11 cellular contexts compared by ENCODE assay signal in the genomic region with DNA sequence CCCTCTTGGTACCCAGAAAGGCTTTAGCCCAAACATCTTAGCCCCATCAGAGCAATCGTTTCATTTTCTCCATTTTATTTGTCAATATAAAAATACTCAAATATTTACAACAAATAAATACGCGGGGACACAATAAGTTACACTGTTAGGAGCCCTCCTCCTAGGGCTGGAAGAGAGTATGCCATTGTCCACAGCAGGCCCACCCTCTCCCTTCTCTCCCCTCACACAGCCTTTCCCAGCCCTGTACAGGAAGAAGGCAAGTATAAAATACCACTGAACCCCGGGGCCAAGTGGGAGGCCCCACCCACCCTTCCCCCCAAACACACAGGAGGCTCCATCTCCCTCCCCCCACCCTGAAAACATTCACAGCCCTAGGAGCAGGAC. TPM values are rescaled to one million over a fixed set of nuclear protein-coding genes. Genes with fewer than 3 reads are reported as not detected.
DNase-seq lines count a peak whose midpoint lies in the region; ATAC-seq and TF ChIP-seq lines count a peak whose summit lies in the region.
"Had no signal": no experiment of that assay in that cellular context is flagged by ENCODE, and none has a peak within 500 bp of the region (broad histone marks: within the 10 kb centered on the region; RNA-seq: fewer than 3 reads in every experiment).

No MANE protein-coding gene starts in this region.

- H3K36me3 ChIP-seq in PC-9 (ENCODE audit: low read depth): peaks cover 27% of the 10 kb centered on the region; the same call in 1 of the 2 replicates

- intact Hi-C loops in PC-9 (cut with micrococcal nuclease; ENCODE audit: unreplicated experiment): loop anchor here (2.0 to 5.0 kb wide), 2 partner anchors 27 to 38 kb away; no protein-coding TSS in a partner anchor

- H3K4me2 ChIP-seq in PC-9: no peak overlapping the region

- H3K9me3 Mint-ChIP-seq in activated T-cell treated with anti-CD3 and anti-CD28 coated beads, Interleukin-2, amount 50 U/mL, for 24 hours: no peaks in the 10 kb centered on the region
- H3K9me3 Mint-ChIP-seq in chondrocyte (ENCODE audit: low read depth) (no peaks in the 10 kb centered on the region), naive B cell (no peaks in the 10 kb centered on the region)
- H3K9me3 Mint-ChIP-seq in activated CD4-positive, alpha-beta memory T cell treated with anti-CD3 and anti-CD28 coated beads, Interleukin-2, amount 10 ng/mL, durations not matched to agents 7 days and 5 days: no peaks in the 10 kb centered on the region

- BruUV-seq in PC-9 (replicated peaks; lab: Mats Ljungman, UMichigan): no TSS peak

- no peaks in the 10 kb centered on the region for H3K9me2 ChIP-seq in PC-9 (ENCODE audit: insufficient read depth)

- peaks cover 4% of the 10 kb centered on the region; the same call in 1 of the 2 replicates for H4K20me1 ChIP-seq in PC-9 (ENCODE audit: insufficient read depth)

- peaks cover 36% of the 10 kb centered on the region for H3K4me1 Mint-ChIP-seq in activated T-cell treated with anti-CD3 and anti-CD28 coated beads, Interleukin-2, amount 50 U/mL, for 24 hours (ENCODE audit: low read depth)
- peaks cover 30% of the 10 kb centered on the region for H3K4me1 Mint-ChIP-seq in chondrocyte (ENCODE audit: low read depth)
- H3K4me1 Mint-ChIP-seq in naive B cell: peaks cover 15 to 28% (median 25%) of the 10 kb centered on the region in 3 donors
- H3K4me1 Mint-ChIP-seq in activated CD4-positive, alpha-beta memory T cell treated with anti-CD3 and anti-CD28 coated beads, Interleukin-2, amount 10 ng/mL, durations not matched to agents 7 days and 5 days: peaks cover 43% of the 10 kb centered on the region

- H3K4me1 ChIP-seq in PC-9 (replicated peaks; ENCODE audit: insufficient read depth): peaks cover 10% of the 10 kb centered on the region

- H3K27ac Mint-ChIP-seq in activated T-cell treated with anti-CD3 and anti-CD28 coated beads, Interleukin-2, amount 50 U/mL, for 24 hours: no peak overlapping the region
- H3K27ac Mint-ChIP-seq in chondrocyte (ENCODE audit: unreplicated experiment) (peak overlapping the region; percentile 83), naive B cell (peak overlapping the region in 2 of 6 donors; percentile 72 to 90)
- H3K27ac Mint-ChIP-seq in activated CD4-positive, alpha-beta memory T cell treated with anti-CD3 and anti-CD28 coated beads, Interleukin-2, amount 10 ng/mL, durations not matched to agents 7 days and 5 days: no peak overlapping the region

- no peaks in the 10 kb centered on the region for H3K27me3 ChIP-seq in PC-9 (ENCODE audit: insufficient read depth, low read depth)
- H3K27me3 ChIP-seq: pancreas had no signal

- peak overlapping the region; percentile 23 for H3K4me3 Mint-ChIP-seq in activated T-cell treated with anti-CD3 and anti-CD28 coated beads, Interleukin-2, amount 50 U/mL, for 24 hours
- H3K4me3 Mint-ChIP-seq in chondrocyte (ENCODE audit: unreplicated experiment): peak overlapping the region; percentile 72
- peak overlapping the region in 6 of 8 donors; percentile 87 to 94 (median 89) for H3K4me3 Mint-ChIP-seq in naive B cell
- no peak overlapping the region for H3K4me3 Mint-ChIP-seq in activated CD4-positive, alpha-beta memory T cell treated with anti-CD3 and anti-CD28 coated beads, Interleukin-2, amount 10 ng/mL, durations not matched to agents 7 days and 5 days

- H3K27ac ChIP-seq in temporal lobe (ENCODE audit: low read depth, low read length): peak overlapping the region; percentile 75
- no peak overlapping the region for H3K27ac ChIP-seq in PC-9
- H3K27ac ChIP-seq: pancreas had no signal

- H3K79me2 ChIP-seq in PC-9 (ENCODE audit: low read depth): peaks cover 20% of the 10 kb centered on the region; the same call in 1 of the 2 replicates

- peaks cover 15% of the 10 kb centered on the region; the same call in 1 of the 2 replicates for H3F3A ChIP-seq in PC-9 (ENCODE audit: insufficient read depth, low read depth)

- POLR2A ChIA-PET in PC-9 (lab: Charles Lee; ENCODE audit: unreplicated experiment): no interaction called here
- POLR2A ChIA-PET in activated CD4-positive, alpha-beta memory T cell treated with anti-CD3 and anti-CD28 coated beads, Interleukin-2, amount 10 ng/mL, durations not matched to agents 7 days and 5 days (lab: Charles Lee): interaction anchor here (4.8 kb wide), 1 partner anchor 92 kb away, joined by 62 read pairs; no protein-coding TSS in a partner anchor

- TF ChIP-seq CTCF in chondrocyte (IDR thresholded peaks at IDR 0.05) (no peak), PC-9 (conservative IDR thresholded peaks at IDR 0.05) (no peak)

- no peak overlapping the region for H3K4me3 ChIP-seq in PC-9
- H3K4me3 ChIP-seq: pancreas had no signal

- no peak for DNase-seq in activated T-cell treated with anti-CD3 and anti-CD28 coated beads, Interleukin-2, amount 50 U/mL, for 24 hours
- no peak for DNase-seq in activated T-cell treated with anti-CD3 and anti-CD28 coated beads, Interleukin-2, amount 50 U/mL, for 48 hours
- DNase-seq in chondrocyte (ENCODE audit: low spot score): no peak
- no peak for DNase-seq in naive B cell
- DNase-seq in PC-9: no peak
- no peak for DNase-seq in activated CD4-positive, alpha-beta memory T cell treated with anti-CD3 and anti-CD28 coated beads, Interleukin-2, amount 10 ng/mL, durations not matched to agents 7 days and 5 days
- DNase-seq in stimulated activated CD8-positive, alpha-beta memory T cell treated with anti-CD3 and anti-CD28 coated beads, Interleukin-4, amount 100 ng/mL, for 48 hours: no peak
- DNase-seq: NCI-H1092, NCI-H446 had no signal

- peaks cover 49% of the 10 kb centered on the region for H3K36me3 Mint-ChIP-seq in activated T-cell treated with anti-CD3 and anti-CD28 coated beads, Interleukin-2, amount 50 U/mL, for 24 hours (ENCODE audit: low read depth)
- H3K36me3 Mint-ChIP-seq in chondrocyte (ENCODE audit: low read depth): peaks cover 17% of the 10 kb centered on the region
- H3K36me3 Mint-ChIP-seq in naive B cell: no peaks in the 10 kb centered on the region
- H3K36me3 Mint-ChIP-seq in activated CD4-positive, alpha-beta memory T cell treated with anti-CD3 and anti-CD28 coated beads, Interleukin-2, amount 10 ng/mL, durations not matched to agents 7 days and 5 days (ENCODE audit: low read depth): peaks cover 30% of the 10 kb centered on the region

- no peak overlapping the region for H2AFZ ChIP-seq in PC-9

- ATAC-seq in naive B cell (ENCODE audit: low read depth in 2 of 2): no peak
- ATAC-seq: pancreas had no signal

- CTCF ChIA-PET in PC-9 (lab: Charles Lee): no interaction called here
- CTCF ChIA-PET in activated CD4-positive, alpha-beta memory T cell treated with anti-CD3 and anti-CD28 coated beads, Interleukin-2, amount 10 ng/mL, durations not matched to agents 7 days and 5 days (lab: Charles Lee): interaction anchor here (1.0 to 4.7 kb wide), 2 partner anchors 9 to 94 kb away, joined by 3 to 176 read pairs; no protein-coding TSS in a partner anchor

- no peaks in the 10 kb centered on the region for H3K9me3 ChIP-seq in PC-9 (ENCODE audit: insufficient read depth, low read depth)
- H3K9me3 ChIP-seq: pancreas had no signal

- H3K27me3 Mint-ChIP-seq in activated T-cell treated with anti-CD3 and anti-CD28 coated beads, Interleukin-2, amount 50 U/mL, for 24 hours: no peaks in the 10 kb centered on the region
- no peaks in the 10 kb centered on the region for H3K27me3 Mint-ChIP-seq in chondrocyte (ENCODE audit: low read depth)
- peaks cover 0 to 12% (median 6%) of the 10 kb centered on the region in 3 donors for H3K27me3 Mint-ChIP-seq in naive B cell
- H3K27me3 Mint-ChIP-seq in activated CD4-positive, alpha-beta memory T cell treated with anti-CD3 and anti-CD28 coated beads, Interleukin-2, amount 10 ng/mL, durations not matched to agents 7 days and 5 days: no peaks in the 10 kb centered on the region

RNA-seq across cellular contexts. Expression of a gene that starts 1.9 kb away (rescaled TPM):
- total RNA-seq in chondrocyte (7.9 to 11.2 TPM (median 8.3 TPM) in 3 replicates), temporal lobe (5.4 TPM), PC-9 (2021) (19.0 and 23.2 TPM in 2 replicates)
- 10 to 100 TPM in 5 of 6 donors, 1 to 10 TPM in 1; 7.3 to 22.8 (median 20.0) TPM for polyA plus RNA-seq in naive B cell (ENCODE audit: low read depth in 6 of 6)
- 10 to 100 TPM; 44.1 to 47.7 TPM for total RNA-seq in activated CD4-positive, alpha-beta memory T cell treated with anti-CD3 and anti-CD28 coated beads, Interleukin-2, amount 10 ng/mL, durations not matched to agents 7 days and 5 days

RNA-seq across cellular contexts. Expression of a gene that starts 10.2 kb away (rescaled TPM):
- 20.4 to 26.7 TPM (median 24.8 TPM) in 3 replicates for total RNA-seq in chondrocyte
- polyA plus RNA-seq in naive B cell (ENCODE audit: low read depth in 6 of 6): under 1 TPM in 1 of 6 donors, not detected in 5; 0.82 TPM
- 42.8 TPM for total RNA-seq in temporal lobe
- 52.8 and 60.5 TPM in 2 replicates for total RNA-seq in PC-9 (2021)
- total RNA-seq in activated CD4-positive, alpha-beta memory T cell treated with anti-CD3 and anti-CD28 coated beads, Interleukin-2, amount 10 ng/mL, durations not matched to agents 7 days and 5 days: 10 to 100 TPM; 22.2 to 22.5 TPM

RNA-seq across cellular contexts. Expression of a gene that starts 15.9 kb away (rescaled TPM):
- total RNA-seq in chondrocyte (1.9 to 4.4 TPM (median 3.2 TPM) in 3 replicates), temporal lobe (5.2 TPM), PC-9 (2021) (6.0 and 8.9 TPM in 2 replicates)
- 1 to 10 TPM in 3 of 6 donors, under 1 TPM in 1, not detected in 2; 0.44 to 1.4 (median 1.1) TPM for polyA plus RNA-seq in naive B cell (ENCODE audit: low read depth in 6 of 6)
- total RNA-seq in activated CD4-positive, alpha-beta memory T cell treated with anti-CD3 and anti-CD28 coated beads, Interleukin-2, amount 10 ng/mL, durations not matched to agents 7 days and 5 days: 10 to 100 TPM; 15.5 to 16.9 TPM

RNA-seq across cellular contexts. Expression of a gene that starts 43.6 kb away (rescaled TPM):
- 10.2 to 14.0 TPM (median 10.4 TPM) in 3 replicates for total RNA-seq in chondrocyte
- polyA plus RNA-seq in naive B cell (ENCODE audit: low read depth in 6 of 6): 10 to 100 TPM in 1 of 6 donors, 1 to 10 TPM in 5; 4.3 to 16.3 (median 6.1) TPM
- 19.2 TPM for total RNA-seq in temporal lobe
- 28.7 and 28.8 TPM in 2 replicates for total RNA-seq in PC-9 (2021)
- 10 to 100 TPM; 26.6 to 28.5 TPM for total RNA-seq in activated CD4-positive, alpha-beta memory T cell treated with anti-CD3 and anti-CD28 coated beads, Interleukin-2, amount 10 ng/mL, durations not matched to agents 7 days and 5 days
